Comparison of ENCODE assay signal across 17 cellular contexts in the genomic region with DNA sequence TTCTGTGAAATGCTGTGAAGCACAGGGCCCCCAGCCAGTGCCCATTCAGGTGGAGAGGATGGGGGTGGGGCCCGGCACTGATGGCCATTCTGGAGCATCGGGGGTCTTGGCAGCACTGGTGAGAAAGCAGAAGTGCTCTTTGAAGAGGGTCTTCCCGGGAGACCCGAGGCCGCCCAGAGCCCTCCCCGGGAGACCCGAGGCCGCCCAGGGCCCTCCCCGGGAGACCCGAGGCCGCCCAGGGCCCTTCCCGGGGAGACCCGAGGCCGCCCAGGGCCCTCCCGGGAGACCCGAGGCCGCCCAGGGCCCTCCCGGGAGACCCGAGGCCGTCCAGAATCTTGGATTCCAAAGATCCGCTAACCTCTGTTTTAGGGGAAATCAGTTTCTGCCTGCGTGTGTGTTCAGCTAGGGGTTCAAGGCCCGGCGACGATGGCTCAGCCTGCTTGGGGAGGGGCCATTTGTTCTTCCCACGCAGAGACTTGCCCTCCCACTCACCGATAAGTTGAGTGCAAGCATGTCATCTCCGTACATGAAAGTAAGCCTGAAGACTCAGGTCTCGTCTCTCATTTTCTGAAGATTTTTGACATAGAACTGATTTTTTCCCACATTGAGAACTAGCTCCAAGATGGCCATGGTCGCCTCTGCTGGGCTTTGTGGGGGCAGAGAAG.
"Had no signal": no experiment of that assay in that cellular context is flagged by ENCODE, and none has a peak within 500 bp of the region (broad histone marks: within the 10 kb centered on the region; RNA-seq: fewer than 3 reads in every experiment).

No MANE protein-coding gene starts in this region.

- H3K4me3 Mint-ChIP-seq: activated T-helper 1 cell treated with anti-CD3 and anti-CD28 coated beads, Interleukin-12 subunit alpha, Interleukin-12 subunit beta, Interleukin-2, Interleukin-4 antibody, amounts not matched to agents 30 ng/mL and 10 ng/mL and 1 ng/mL, durations not matched to agents 14 hours and 24 hours and 36 hours; naive thymus-derived CD8-positive, alpha-beta T cell had no signal

- H3K9me3 Mint-ChIP-seq: activated T-helper 1 cell treated with anti-CD3 and anti-CD28 coated beads, Interleukin-12 subunit alpha, Interleukin-12 subunit beta, Interleukin-2, Interleukin-4 antibody, amounts not matched to agents 30 ng/mL and 10 ng/mL and 1 ng/mL, durations not matched to agents 14 hours and 24 hours and 36 hours had no signal

- ATAC-seq: gastrocnemius medialis; naive thymus-derived CD8-positive, alpha-beta T cell had no signal

- DNase-seq: activated CD4-positive, alpha-beta T cell treated with anti-CD3 and anti-CD28 coated beads for 48 hours; activated naive CD4-positive, alpha-beta T cell; aorta; gastrocnemius medialis; occipital lobe; sigmoid colon; stimulated activated CD4-positive, alpha-beta T cell treated with anti-CD3 and anti-CD28 coated beads, Interleukin-12 subunit alpha, Interleukin-12 subunit beta, amount 100 ng/mL, for 4 hours; stimulated activated CD4-positive, alpha-beta T cell treated with anti-CD3 and anti-CD28 coated beads, Interleukin-2, amount 100 ng/mL, for 48 hours; stimulated activated CD8-positive, alpha-beta memory T cell treated with anti-CD3 and anti-CD28 coated beads, Interleukin-4, amount 100 ng/mL, for 48 hours; stomach; SW 1271 had no signal

- H3K27ac ChIP-seq: breast epithelium, gastrocnemius medialis, prostate gland, sigmoid colon, stomach, vagina had no signal

- H3K9me3 ChIP-seq: breast epithelium, gastrocnemius medialis, prostate gland, sigmoid colon, stomach, vagina had no signal

- H3K4me3 ChIP-seq: breast epithelium, gastrocnemius medialis, lung, prostate gland, sigmoid colon, stomach, vagina had no signal

- H3K36me3 ChIP-seq: breast epithelium, prostate gland had no signal

- H3K27me3 ChIP-seq: breast epithelium, gastrocnemius medialis, sigmoid colon, stomach, vagina had no signal

- H3K27me3 Mint-ChIP-seq: naive thymus-derived CD8-positive, alpha-beta T cell had no signal

- H3K4me1 ChIP-seq: breast epithelium, gastrocnemius medialis, prostate gland, sigmoid colon, stomach, vagina had no signal

- H3K27ac Mint-ChIP-seq: activated T-helper 1 cell treated with anti-CD3 and anti-CD28 coated beads, Interleukin-12 subunit alpha, Interleukin-12 subunit beta, Interleukin-2, Interleukin-4 antibody, amounts not matched to agents 30 ng/mL and 10 ng/mL and 1 ng/mL, durations not matched to agents 14 hours and 24 hours and 36 hours had no signal
